In the genomic region with DNA sequence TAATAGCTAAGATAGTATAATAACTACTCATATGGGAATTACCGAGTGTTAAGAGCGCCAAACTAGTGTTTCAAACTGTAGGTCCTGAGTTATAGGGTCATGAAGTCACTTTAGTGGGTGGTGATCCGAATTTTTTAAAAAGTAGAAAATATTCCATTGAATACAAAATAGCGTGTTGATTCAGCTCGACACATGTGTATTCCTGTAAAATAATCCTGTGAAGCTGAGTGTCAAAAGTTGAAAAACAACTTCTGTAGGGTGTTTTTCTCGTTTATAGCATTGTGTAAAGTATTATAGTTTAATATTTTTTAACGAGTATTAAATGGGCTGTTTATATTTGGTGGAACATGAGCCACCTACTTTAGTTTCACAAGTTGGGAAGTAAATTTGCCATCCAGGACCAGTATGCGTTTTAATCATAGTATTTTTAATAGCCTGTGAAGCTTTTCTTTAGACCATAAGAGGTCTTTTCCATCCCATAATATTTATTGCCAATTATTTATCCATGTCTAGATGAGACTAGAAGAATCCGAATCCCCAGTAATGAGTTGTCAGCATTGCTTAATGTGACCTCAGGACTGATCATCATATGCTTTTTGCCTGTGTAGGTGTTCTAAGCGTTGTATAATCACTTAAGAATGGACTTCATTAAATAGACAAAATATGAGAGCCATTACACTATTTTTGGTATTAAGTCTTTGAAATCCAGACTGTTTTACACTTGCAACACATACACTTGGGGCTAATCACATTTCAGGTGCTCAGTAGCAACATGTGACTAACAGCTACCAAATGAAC, we compare ENCODE assay signal across 9 cellular contexts.
DNase-seq lines count a peak whose midpoint lies in the region; ATAC-seq and TF ChIP-seq lines count a peak whose summit lies in the region.
"Had no signal": no experiment of that assay in that cellular context is flagged by ENCODE, and none has a peak within 500 bp of the region (broad histone marks: within the 10 kb centered on the region; RNA-seq: fewer than 3 reads in every experiment).

No MANE protein-coding gene starts in this region.

- H3K4me3 Mint-ChIP-seq in CD14-positive monocyte (peak overlapping the region; percentile 84 to 90), neural progenitor cell (peak overlapping the region; percentile 93)

- peak overlapping the region in 5 of 7 donors; percentile 89 to 97 (median 95) for H3K27ac Mint-ChIP-seq in CD14-positive monocyte
- H3K27ac Mint-ChIP-seq in neural progenitor cell, result no peak overlapping the region

- H3F3A ChIP-seq in Loucy (ENCODE audit: low read depth) (peaks cover 5% of the 10 kb centered on the region; the same call in 1 of the 2 replicates), neural progenitor cell (ENCODE audit: low read depth) (peaks cover 4% of the 10 kb centered on the region)

- H3K36me3 Mint-ChIP-seq in CD14-positive monocyte (peaks cover 4 to 12% of the 10 kb centered on the region in 2 donors), neural progenitor cell (peaks cover 16% of the 10 kb centered on the region)

- peak overlapping the region; percentile 88 for H3K9ac ChIP-seq in Loucy (ENCODE audit: low read depth, low read length, poor library complexity, severe bottlenecking)
- no peak overlapping the region for H3K9ac ChIP-seq in neural progenitor cell

- peaks cover 55% of the 10 kb centered on the region for H3K4me1 Mint-ChIP-seq in CD14-positive monocyte
- H3K4me1 Mint-ChIP-seq in neural progenitor cell, result peaks cover 26% of the 10 kb centered on the region

- in situ Hi-C loops in G401 (cut with HindIII; ENCODE audit: low sequenced_read_pairs), result no loop called here

- H3K4me3 ChIP-seq in Loucy (ENCODE audit: low read length, poor library complexity, severe bottlenecking), result peak overlapping the region; percentile 92
- peak overlapping the region in 57 of 59 donors; percentile 63 to 99 (median 86) for H3K4me3 ChIP-seq in dorsolateral prefrontal cortex
- peak overlapping the region; percentile 68 for H3K4me3 ChIP-seq in neural progenitor cell

- no peak for ATAC-seq in HG02759 (IDR thresholded peaks at IDR 0.05; ENCODE audit: unreplicated experiment)
- ATAC-seq in HG02763 (IDR thresholded peaks at IDR 0.05; ENCODE audit: unreplicated experiment), result no peak
- no peak for ATAC-seq in GM21367 (IDR thresholded peaks at IDR 0.05; ENCODE audit: unreplicated experiment)

- peak overlapping the region in 18 of 59 donors; percentile 5 to 100 (median 98) for H3K27ac ChIP-seq in dorsolateral prefrontal cortex
- H3K27ac ChIP-seq in neural progenitor cell, result no peak overlapping the region

- H3K27me3 ChIP-seq in Loucy (ENCODE audit: insufficient read depth, low read length, poor library complexity, severe bottlenecking), result no peaks in the 10 kb centered on the region
- no peaks in the 10 kb centered on the region for H3K27me3 ChIP-seq in dorsolateral prefrontal cortex
- H3K27me3 ChIP-seq in neural progenitor cell, result no peaks in the 10 kb centered on the region

- H2AFZ ChIP-seq in Loucy (ENCODE audit: low read length) (no peak overlapping the region), neural progenitor cell (replicated peaks) (no peak overlapping the region)

- H3K4me1 ChIP-seq in Loucy (ENCODE audit: insufficient read depth, low read length, poor library complexity, severe bottlenecking), result peaks cover 50% of the 10 kb centered on the region
- H3K4me1 ChIP-seq in neural progenitor cell, result peaks cover 8% of the 10 kb centered on the region

- H3K4me2 ChIP-seq in Loucy (ENCODE audit: low read depth, low read length, poor library complexity, severe bottlenecking), result peak overlapping the region; percentile 88
- peak overlapping the region; percentile 84 for H3K4me2 ChIP-seq in neural progenitor cell

- peaks cover 0 to 3% (median 0%) of the 10 kb centered on the region in 3 donors for H3K27me3 Mint-ChIP-seq in CD14-positive monocyte (ENCODE audit: low read depth in 3 of 3)
- peaks cover 11% of the 10 kb centered on the region for H3K27me3 Mint-ChIP-seq in neural progenitor cell (ENCODE audit: insufficient read depth, low read depth)

- H4K20me1 ChIP-seq in Loucy (ENCODE audit: insufficient read depth, low read length, poor library complexity, severe bottlenecking) (peaks cover 64% of the 10 kb centered on the region), neural progenitor cell (ENCODE audit: low read depth) (peaks cover 67% of the 10 kb centered on the region)

- intact Hi-C loops in CD14-positive monocyte (cut with micrococcal nuclease) (loop anchor here (5.0 to 10.0 kb wide), 4 partner anchors 86 to 1054 kb away; partner anchors contain the start of gene ZNF169 (in 1 of the 2)), dorsolateral prefrontal cortex (cut with DNase I) (loop anchor here (5.0 to 10.0 kb wide), 4 partner anchors 44 to 134 kb away; partner anchors contain the start of gene PTPDC1 (in 1 of the 2))

- H3K9me3 ChIP-seq in Loucy (ENCODE audit: insufficient read depth, low read depth, low read length), result no peaks in the 10 kb centered on the region
- H3K9me3 ChIP-seq in neural progenitor cell (ENCODE audit: low read depth), result no peaks in the 10 kb centered on the region

- H3K36me3 ChIP-seq in Loucy (ENCODE audit: insufficient read depth, low read length) (peaks cover under 1% of the 10 kb centered on the region; the same call in 1 of the 2 replicates), neural progenitor cell (no peaks in the 10 kb centered on the region)

- TF ChIP-seq CTCF in CD14-positive monocyte (IDR thresholded peaks at IDR 0.05), result no peak
- TF ChIP-seq CTCF in Loucy (conservative IDR thresholded peaks at IDR 0.05; ENCODE audit: low read length), result no peak
- TF ChIP-seq CTCF in dorsolateral prefrontal cortex (IDR thresholded peaks at IDR 0.05 in 54 of 56, conservative IDR thresholded peaks at IDR 0.05 in 2 of 56; ENCODE audit: low read depth in 1 of 56, partially characterized antibody in 56 of 56), result no peak
- TF ChIP-seq CTCF in neural progenitor cell (IDR thresholded peaks at IDR 0.05), result no peak

- H3K9me3 Mint-ChIP-seq in CD14-positive monocyte, result peaks cover 0 to 3% (median 0%) of the 10 kb centered on the region in 7 donors
- H3K9me3 Mint-ChIP-seq in neural progenitor cell, result no peaks in the 10 kb centered on the region

- DNase-seq in CD14-positive monocyte (ENCODE audit: low spot score) (no peak), dorsolateral prefrontal cortex (no peak), neural progenitor cell (ENCODE audit: low spot score) (no peak), G401 (ENCODE audit: low spot score) (no peak)
- DNase-seq: islet precursor cell had no signal

- H3K79me2 ChIP-seq in Loucy (ENCODE audit: insufficient read depth, low read length) (peaks cover 66% of the 10 kb centered on the region), neural progenitor cell (ENCODE audit: low read depth) (peaks cover 67% of the 10 kb centered on the region)

- H3K9me2 ChIP-seq in Loucy (replicated peaks; ENCODE audit: low read depth, low read length), result no peaks in the 10 kb centered on the region
